Comparison of ENCODE assay signal across 8 cellular contexts in genomic region chr12:121466800-121467637, GRCh38.
A peak's percentile ranks its signal among the peaks of the same experiment; 100 is the strongest.
DNase-seq lines count a peak whose midpoint lies in the region; ATAC-seq lines count a peak whose summit lies in the region.

No MANE protein-coding gene starts in this region.

- H3K4me2 ChIP-seq in BLaER1 treated with 17β-estradiol and CSF1 and Interleukin-3, amounts not matched to agents 10 nM and 100 nM = peak overlapping the region; percentile 92 to 99 (median 98)

- peak overlapping the region; percentile 66 to 97 (median 92) for H3K4me3 ChIP-seq in BLaER1 treated with 17β-estradiol and CSF1 and Interleukin-3, amounts not matched to agents 10 nM and 100 nM

- peak overlapping the region; percentile 88 to 99 (median 98) for H3K9ac ChIP-seq in BLaER1 treated with 17β-estradiol and CSF1 and Interleukin-3, amounts not matched to agents 10 nM and 100 nM

- H4K20me1 ChIP-seq in BLaER1 treated with 17β-estradiol and CSF1 and Interleukin-3, amounts not matched to agents 10 nM and 100 nM = peaks cover 38 to 89% (median 43%) of the 10 kb centered on the region in 11 experiments

- H3K27me3 ChIP-seq in BLaER1 treated with 17β-estradiol and CSF1 and Interleukin-3, amounts not matched to agents 10 nM and 100 nM = no peaks in the 10 kb centered on the region

- peak overlapping the region; percentile 74 to 98 (median 97) for H3K27ac ChIP-seq in BLaER1 treated with 17β-estradiol and CSF1 and Interleukin-3, amounts not matched to agents 10 nM and 100 nM

- no peaks in the 10 kb centered on the region for H3K9me3 ChIP-seq in BLaER1 treated with 17β-estradiol and CSF1 and Interleukin-3, amounts not matched to agents 10 nM and 100 nM (replicated peaks in 1 of 11)

- peaks cover 6 to 26% (median 17%) of the 10 kb centered on the region in 11 experiments; a peak in 19 of 22 replicates for H3K36me3 ChIP-seq in BLaER1 treated with 17β-estradiol and CSF1 and Interleukin-3, amounts not matched to agents 10 nM and 100 nM

- DNase-seq in GM19238 (ENCODE audit: insufficient read length, low spot score) (peak; percentile 92), NCI-H526 (lab: John Stamatoyannopoulos, UW) (peak; percentile 45 to 95), ecto neural progenitor cell (ENCODE audit: low spot score) (peak; percentile 95), medulla oblongata (ENCODE audit: extremely low spot score) (peak; percentile 92)
- DNase-seq in activated CD4-positive, alpha-beta T cell treated with anti-CD3 and anti-CD28 coated beads, Interleukin-2, amount 50 U/mL, for 48 hours = peak; percentile 87 to 89
- peak; percentile 77 to 83 (median 77) for DNase-seq in stimulated activated CD4-positive, alpha-beta T cell treated with anti-CD3 and anti-CD28 coated beads, TNF-alpha, amount 100 ng/mL, for 4 hours (ENCODE audit: low read depth in 3 of 3)

- ATAC-seq in HG03378 (IDR thresholded peaks at IDR 0.05; ENCODE audit: unreplicated experiment) = peak; percentile 47

- peaks cover 70 to 80% (median 76%) of the 10 kb centered on the region in 10 experiments for H3K4me1 ChIP-seq in BLaER1 treated with 17β-estradiol and CSF1 and Interleukin-3, amounts not matched to agents 10 nM and 100 nM

Comparison
In these comparisons a context has a peak if more than half of its experiments do, and no peak if none do; other contexts are left out.
1. Peak in every context shown above with its lines: DNase-seq, ATAC-seq, H3K4me3 ChIP-seq and H3K27ac ChIP-seq.